ENCODE assay signal across 1 cellular context in the genomic region with DNA sequence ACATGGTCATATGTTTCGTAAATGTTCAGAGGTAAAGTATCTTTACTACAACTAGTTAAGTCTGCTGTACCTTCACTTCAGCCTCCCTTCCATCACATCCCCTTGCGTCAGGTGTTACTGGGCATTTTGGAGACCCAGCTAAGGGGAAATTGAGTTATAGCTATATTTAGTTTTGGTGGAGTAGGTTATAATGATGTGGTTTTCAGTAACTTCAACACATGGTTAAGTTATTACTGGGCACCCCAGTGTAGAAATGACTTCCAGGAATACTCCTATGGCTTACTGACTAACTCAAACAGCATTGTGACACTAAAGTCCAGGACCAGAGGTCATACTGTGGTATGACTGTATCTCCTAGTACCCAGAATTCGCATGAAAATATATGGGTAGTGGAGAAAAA.
TF ChIP-seq lines count a peak whose summit lies in the region.

No MANE protein-coding gene starts in this region.

TF ChIP-seq in GM12878, 131 proteins besides CTCF, POLR2A, EP300 and RAD21 (continued from another document and continues in another):
- TF ChIP-seq, protein P1, sequence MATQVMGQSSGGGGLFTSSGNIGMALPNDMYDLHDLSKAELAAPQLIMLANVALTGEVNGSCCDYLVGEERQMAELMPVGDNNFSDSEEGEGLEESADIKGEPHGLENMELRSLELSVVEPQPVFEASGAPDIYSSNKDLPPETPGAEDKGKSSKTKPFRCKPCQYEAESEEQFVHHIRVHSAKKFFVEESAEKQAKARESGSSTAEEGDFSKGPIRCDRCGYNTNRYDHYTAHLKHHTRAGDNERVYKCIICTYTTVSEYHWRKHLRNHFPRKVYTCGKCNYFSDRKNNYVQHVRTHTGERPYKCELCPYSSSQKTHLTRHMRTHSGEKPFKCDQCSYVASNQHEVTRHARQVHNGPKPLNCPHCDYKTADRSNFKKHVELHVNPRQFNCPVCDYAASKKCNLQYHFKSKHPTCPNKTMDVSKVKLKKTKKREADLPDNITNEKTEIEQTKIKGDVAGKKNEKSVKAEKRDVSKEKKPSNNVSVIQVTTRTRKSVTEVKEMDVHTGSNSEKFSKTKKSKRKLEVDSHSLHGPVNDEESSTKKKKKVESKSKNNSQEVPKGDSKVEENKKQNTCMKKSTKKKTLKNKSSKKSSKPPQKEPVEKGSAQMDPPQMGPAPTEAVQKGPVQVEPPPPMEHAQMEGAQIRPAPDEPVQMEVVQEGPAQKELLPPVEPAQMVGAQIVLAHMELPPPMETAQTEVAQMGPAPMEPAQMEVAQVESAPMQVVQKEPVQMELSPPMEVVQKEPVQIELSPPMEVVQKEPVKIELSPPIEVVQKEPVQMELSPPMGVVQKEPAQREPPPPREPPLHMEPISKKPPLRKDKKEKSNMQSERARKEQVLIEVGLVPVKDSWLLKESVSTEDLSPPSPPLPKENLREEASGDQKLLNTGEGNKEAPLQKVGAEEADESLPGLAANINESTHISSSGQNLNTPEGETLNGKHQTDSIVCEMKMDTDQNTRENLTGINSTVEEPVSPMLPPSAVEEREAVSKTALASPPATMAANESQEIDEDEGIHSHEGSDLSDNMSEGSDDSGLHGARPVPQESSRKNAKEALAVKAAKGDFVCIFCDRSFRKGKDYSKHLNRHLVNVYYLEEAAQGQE (IDR thresholded peaks at IDR 0.05; ENCODE audit: low read depth, low read length): no peak
- TF ChIP-seq EGR1 (IDR thresholded peaks at IDR 0.05; ENCODE audit: borderline replicate concordance in 1 of 2, low read depth in 2 of 2, low read length in 2 of 2) (no peak), CREM (IDR thresholded peaks at IDR 0.05; ENCODE audit: low read depth) (peak; percentile 82), TCF7 (IDR thresholded peaks at IDR 0.05; ENCODE audit: borderline replicate concordance) (no peak), SP1 (IDR thresholded peaks at IDR 0.05; ENCODE audit: low read depth, low read length) (no peak), YBX1 (IDR thresholded peaks at IDR 0.05) (no peak), KLF5 (IDR thresholded peaks at IDR 0.05; ENCODE audit: partially characterized antibody) (no peak), KAT2A (conservative IDR thresholded peaks at IDR 0.05; ENCODE audit: control insufficient read depth, low read depth, low read length) (no peak), CHD1 (IDR thresholded peaks at IDR 0.05; ENCODE audit: low read depth, low read length) (no peak), MEF2A (IDR thresholded peaks at IDR 0.05; ENCODE audit: insufficient read depth, low read depth, low read length) (peak; percentile 74), CBFB (IDR thresholded peaks at IDR 0.05; ENCODE audit: low read depth) (peak; percentile 63; the same call in 1 of the 2 replicates), SIN3A (IDR thresholded peaks at IDR 0.05; ENCODE audit: low read depth, low read length) (no peak), JUNB (IDR thresholded peaks at IDR 0.05) (peak; percentile 86), FOXM1 (IDR thresholded peaks at IDR 0.05; ENCODE audit: low read depth, low read length) (peak; percentile 52; the same call in 1 of the 2 replicates), BMI1 (IDR thresholded peaks at IDR 0.05; ENCODE audit: borderline replicate concordance) (0 out of 2 replicates have a peak, but pooled peaks have one; percentile 39), CBX3 (IDR thresholded peaks at IDR 0.05; ENCODE audit: borderline replicate concordance, low read depth) (no peak), GABPA (IDR thresholded peaks at IDR 0.05; ENCODE audit: low read depth) (no peak), HDAC6 (IDR thresholded peaks at IDR 0.05; ENCODE audit: unreplicated experiment) (no peak), MYC (IDR thresholded peaks at IDR 0.05; ENCODE audit: insufficient read depth, insufficient read length, insufficient replicate concordance, low read length, severe bottlenecking) (no peak), ZNF274 (IDR thresholded peaks at IDR 0.05; ENCODE audit: insufficient read depth, insufficient read length) (no peak), HCFC1 (IDR thresholded peaks at IDR 0.05; ENCODE audit: low read length) (no peak), RAD51 (IDR thresholded peaks at IDR 0.05) (no peak), SUPT20H (IDR thresholded peaks at IDR 0.05; ENCODE audit: borderline replicate concordance, control insufficient read depth, low read depth, low read length) (no peak), TBL1XR1 (IDR thresholded peaks at IDR 0.05; ENCODE audit: low read depth, low read length) (no peak), ZBED1 (IDR thresholded peaks at IDR 0.05; ENCODE audit: borderline replicate concordance) (no peak), SPI1 (IDR thresholded peaks at IDR 0.05; ENCODE audit: borderline replicate concordance, insufficient read depth, low read depth, low read length) (no peak), CHD2 (IDR thresholded peaks at IDR 0.05; ENCODE audit: borderline replicate concordance, low read depth, low read length) (no peak), ATF7 (IDR thresholded peaks at IDR 0.05; ENCODE audit: low read depth) (peak; percentile 10; the same call in 1 of the 2 replicates)
- TF ChIP-seq, protein P2, sequence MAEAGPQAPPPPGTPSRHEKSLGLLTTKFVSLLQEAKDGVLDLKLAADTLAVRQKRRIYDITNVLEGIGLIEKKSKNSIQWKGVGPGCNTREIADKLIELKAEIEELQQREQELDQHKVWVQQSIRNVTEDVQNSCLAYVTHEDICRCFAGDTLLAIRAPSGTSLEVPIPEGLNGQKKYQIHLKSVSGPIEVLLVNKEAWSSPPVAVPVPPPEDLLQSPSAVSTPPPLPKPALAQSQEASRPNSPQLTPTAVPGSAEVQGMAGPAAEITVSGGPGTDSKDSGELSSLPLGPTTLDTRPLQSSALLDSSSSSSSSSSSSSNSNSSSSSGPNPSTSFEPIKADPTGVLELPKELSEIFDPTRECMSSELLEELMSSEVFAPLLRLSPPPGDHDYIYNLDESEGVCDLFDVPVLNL (IDR thresholded peaks at IDR 0.05; ENCODE audit: low read depth, low read length): no peak
- TF ChIP-seq, protein P3, sequence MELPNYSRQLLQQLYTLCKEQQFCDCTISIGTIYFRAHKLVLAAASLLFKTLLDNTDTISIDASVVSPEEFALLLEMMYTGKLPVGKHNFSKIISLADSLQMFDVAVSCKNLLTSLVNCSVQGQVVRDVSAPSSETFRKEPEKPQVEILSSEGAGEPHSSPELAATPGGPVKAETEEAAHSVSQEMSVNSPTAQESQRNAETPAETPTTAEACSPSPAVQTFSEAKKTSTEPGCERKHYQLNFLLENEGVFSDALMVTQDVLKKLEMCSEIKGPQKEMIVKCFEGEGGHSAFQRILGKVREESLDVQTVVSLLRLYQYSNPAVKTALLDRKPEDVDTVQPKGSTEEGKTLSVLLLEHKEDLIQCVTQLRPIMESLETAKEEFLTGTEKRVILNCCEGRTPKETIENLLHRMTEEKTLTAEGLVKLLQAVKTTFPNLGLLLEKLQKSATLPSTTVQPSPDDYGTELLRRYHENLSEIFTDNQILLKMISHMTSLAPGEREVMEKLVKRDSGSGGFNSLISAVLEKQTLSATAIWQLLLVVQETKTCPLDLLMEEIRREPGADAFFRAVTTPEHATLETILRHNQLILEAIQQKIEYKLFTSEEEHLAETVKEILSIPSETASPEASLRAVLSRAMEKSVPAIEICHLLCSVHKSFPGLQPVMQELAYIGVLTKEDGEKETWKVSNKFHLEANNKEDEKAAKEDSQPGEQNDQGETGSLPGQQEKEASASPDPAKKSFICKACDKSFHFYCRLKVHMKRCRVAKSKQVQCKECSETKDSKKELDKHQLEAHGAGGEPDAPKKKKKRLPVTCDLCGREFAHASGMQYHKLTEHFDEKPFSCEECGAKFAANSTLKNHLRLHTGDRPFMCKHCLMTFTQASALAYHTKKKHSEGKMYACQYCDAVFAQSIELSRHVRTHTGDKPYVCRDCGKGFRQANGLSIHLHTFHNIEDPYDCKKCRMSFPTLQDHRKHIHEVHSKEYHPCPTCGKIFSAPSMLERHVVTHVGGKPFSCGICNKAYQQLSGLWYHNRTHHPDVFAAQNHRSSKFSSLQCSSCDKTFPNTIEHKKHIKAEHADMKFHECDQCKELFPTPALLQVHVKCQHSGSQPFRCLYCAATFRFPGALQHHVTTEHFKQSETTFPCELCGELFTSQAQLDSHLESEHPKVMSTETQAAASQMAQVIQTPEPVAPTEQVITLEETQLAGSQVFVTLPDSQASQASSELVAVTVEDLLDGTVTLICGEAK (IDR thresholded peaks at IDR 0.05; ENCODE audit: borderline replicate concordance): no peak
- TF ChIP-seq, protein P4, sequence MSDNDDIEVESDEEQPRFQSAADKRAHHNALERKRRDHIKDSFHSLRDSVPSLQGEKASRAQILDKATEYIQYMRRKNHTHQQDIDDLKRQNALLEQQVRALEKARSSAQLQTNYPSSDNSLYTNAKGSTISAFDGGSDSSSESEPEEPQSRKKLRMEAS (IDR thresholded peaks at IDR 0.05; ENCODE audit: low read depth, low read length): no peak
- TF ChIP-seq, protein P5, sequence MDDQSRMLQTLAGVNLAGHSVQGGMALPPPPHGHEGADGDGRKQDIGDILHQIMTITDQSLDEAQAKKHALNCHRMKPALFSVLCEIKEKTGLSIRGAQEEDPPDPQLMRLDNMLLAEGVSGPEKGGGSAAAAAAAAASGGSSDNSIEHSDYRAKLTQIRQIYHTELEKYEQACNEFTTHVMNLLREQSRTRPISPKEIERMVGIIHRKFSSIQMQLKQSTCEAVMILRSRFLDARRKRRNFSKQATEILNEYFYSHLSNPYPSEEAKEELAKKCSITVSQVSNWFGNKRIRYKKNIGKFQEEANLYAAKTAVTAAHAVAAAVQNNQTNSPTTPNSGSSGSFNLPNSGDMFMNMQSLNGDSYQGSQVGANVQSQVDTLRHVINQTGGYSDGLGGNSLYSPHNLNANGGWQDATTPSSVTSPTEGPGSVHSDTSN (IDR thresholded peaks at IDR 0.05; ENCODE audit: insufficient replicate concordance, low read depth, low read length): no peak
- TF ChIP-seq, protein P6, sequence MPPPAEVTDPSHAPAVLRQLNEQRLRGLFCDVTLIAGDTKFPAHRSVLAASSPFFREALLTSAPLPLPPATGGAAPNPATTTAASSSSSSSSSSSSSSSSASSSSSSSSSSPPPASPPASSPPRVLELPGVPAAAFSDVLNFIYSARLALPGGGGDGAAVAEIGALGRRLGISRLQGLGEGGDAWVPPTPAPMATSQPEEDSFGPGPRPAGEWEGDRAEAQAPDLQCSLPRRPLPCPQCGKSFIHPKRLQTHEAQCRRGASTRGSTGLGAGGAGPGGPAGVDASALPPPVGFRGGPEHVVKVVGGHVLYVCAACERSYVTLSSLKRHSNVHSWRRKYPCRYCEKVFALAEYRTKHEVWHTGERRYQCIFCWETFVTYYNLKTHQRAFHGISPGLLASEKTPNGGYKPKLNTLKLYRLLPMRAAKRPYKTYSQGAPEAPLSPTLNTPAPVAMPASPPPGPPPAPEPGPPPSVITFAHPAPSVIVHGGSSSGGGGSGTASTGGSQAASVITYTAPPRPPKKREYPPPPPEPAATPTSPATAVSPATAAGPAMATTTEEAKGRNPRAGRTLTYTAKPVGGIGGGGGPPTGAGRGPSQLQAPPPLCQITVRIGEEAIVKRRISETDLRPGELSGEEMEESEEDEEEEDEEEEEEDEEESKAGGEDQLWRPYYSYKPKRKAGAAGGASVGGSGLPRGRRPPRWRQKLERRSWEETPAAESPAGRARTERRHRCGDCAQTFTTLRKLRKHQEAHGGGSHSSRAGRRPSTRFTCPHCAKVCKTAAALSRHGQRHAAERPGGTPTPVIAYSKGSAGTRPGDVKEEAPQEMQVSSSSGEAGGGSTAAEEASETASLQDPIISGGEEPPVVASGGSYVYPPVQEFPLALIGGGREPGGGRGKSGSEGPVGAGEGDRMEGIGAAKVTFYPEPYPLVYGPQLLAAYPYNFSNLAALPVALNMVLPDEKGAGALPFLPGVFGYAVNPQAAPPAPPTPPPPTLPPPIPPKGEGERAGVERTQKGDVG (CRISPR knock-in tag; IDR thresholded peaks at IDR 0.05): no peak
- TF ChIP-seq, protein P7, sequence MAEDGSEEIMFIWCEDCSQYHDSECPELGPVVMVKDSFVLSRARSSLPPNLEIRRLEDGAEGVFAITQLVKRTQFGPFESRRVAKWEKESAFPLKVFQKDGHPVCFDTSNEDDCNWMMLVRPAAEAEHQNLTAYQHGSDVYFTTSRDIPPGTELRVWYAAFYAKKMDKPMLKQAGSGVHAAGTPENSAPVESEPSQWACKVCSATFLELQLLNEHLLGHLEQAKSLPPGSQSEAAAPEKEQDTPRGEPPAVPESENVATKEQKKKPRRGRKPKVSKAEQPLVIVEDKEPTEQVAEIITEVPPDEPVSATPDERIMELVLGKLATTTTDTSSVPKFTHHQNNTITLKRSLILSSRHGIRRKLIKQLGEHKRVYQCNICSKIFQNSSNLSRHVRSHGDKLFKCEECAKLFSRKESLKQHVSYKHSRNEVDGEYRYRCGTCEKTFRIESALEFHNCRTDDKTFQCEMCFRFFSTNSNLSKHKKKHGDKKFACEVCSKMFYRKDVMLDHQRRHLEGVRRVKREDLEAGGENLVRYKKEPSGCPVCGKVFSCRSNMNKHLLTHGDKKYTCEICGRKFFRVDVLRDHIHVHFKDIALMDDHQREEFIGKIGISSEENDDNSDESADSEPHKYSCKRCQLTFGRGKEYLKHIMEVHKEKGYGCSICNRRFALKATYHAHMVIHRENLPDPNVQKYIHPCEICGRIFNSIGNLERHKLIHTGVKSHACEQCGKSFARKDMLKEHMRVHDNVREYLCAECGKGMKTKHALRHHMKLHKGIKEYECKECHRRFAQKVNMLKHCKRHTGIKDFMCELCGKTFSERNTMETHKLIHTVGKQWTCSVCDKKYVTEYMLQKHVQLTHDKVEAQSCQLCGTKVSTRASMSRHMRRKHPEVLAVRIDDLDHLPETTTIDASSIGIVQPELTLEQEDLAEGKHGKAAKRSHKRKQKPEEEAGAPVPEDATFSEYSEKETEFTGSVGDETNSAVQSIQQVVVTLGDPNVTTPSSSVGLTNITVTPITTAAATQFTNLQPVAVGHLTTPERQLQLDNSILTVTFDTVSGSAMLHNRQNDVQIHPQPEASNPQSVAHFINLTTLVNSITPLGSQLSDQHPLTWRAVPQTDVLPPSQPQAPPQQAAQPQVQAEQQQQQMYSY (CRISPR knock-in tag; IDR thresholded peaks at IDR 0.05): no peak
- TF ChIP-seq, protein P8, sequence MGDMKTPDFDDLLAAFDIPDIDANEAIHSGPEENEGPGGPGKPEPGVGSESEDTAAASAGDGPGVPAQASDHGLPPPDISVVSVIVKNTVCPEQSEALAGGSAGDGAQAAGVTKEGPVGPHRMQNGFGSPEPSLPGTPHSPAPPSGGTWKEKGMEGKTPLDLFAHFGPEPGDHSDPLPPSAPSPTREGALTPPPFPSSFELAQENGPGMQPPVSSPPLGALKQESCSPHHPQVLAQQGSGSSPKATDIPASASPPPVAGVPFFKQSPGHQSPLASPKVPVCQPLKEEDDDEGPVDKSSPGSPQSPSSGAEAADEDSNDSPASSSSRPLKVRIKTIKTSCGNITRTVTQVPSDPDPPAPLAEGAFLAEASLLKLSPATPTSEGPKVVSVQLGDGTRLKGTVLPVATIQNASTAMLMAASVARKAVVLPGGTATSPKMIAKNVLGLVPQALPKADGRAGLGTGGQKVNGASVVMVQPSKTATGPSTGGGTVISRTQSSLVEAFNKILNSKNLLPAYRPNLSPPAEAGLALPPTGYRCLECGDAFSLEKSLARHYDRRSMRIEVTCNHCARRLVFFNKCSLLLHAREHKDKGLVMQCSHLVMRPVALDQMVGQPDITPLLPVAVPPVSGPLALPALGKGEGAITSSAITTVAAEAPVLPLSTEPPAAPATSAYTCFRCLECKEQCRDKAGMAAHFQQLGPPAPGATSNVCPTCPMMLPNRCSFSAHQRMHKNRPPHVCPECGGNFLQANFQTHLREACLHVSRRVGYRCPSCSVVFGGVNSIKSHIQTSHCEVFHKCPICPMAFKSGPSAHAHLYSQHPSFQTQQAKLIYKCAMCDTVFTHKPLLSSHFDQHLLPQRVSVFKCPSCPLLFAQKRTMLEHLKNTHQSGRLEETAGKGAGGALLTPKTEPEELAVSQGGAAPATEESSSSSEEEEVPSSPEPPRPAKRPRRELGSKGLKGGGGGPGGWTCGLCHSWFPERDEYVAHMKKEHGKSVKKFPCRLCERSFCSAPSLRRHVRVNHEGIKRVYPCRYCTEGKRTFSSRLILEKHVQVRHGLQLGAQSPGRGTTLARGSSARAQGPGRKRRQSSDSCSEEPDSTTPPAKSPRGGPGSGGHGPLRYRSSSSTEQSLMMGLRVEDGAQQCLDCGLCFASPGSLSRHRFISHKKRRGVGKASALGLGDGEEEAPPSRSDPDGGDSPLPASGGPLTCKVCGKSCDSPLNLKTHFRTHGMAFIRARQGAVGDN (IDR thresholded peaks at IDR 0.05): no peak
